ENCODE assay signal across 31 cellular contexts in the genomic region with DNA sequence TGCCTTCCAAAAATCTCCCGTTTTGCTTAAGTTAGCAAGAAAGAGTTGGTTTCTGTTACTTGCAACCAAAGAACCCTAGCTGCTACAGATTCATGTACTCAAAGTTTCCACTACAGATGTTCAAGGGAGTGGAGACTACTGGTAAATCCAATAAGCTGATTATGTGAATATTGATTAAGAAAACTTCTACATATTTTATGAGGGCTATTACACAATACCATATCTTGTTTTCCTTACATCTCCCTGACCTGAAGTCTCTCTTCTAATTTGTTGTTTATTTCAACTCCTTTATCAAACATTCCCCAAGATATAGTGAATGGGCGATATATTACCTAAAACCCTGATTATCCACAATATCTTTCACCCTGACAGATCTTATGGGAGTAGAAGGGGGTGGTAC.
"Had no signal": no experiment of that assay in that cellular context is flagged by ENCODE, and none has a peak within 500 bp of the region (broad histone marks: within the 10 kb centered on the region; RNA-seq: fewer than 3 reads in every experiment).

No MANE protein-coding gene starts in this region.

- FAIRE-seq: endometrium, endothelial cell of umbilical vein had no signal

- H3K27me3 Mint-ChIP-seq: activated naive CD4-positive, alpha-beta T cell treated with anti-CD3 and anti-CD28 coated beads, Interleukin-2, amount 50 U/mL, for 24 hours; T-cell had no signal

- H3K9me3 ChIP-seq: adrenal gland, body of pancreas, colonic mucosa, esophagus squamous epithelium, gastroesophageal sphincter, heart right ventricle had no signal

- H3K9me3 Mint-ChIP-seq: activated CD8-positive, alpha-beta T cell treated with anti-CD3 and anti-CD28 coated beads for 36 hours; activated naive CD4-positive, alpha-beta T cell treated with anti-CD3 and anti-CD28 coated beads for 36 hours; activated naive CD4-positive, alpha-beta T cell treated with anti-CD3 and anti-CD28 coated beads, Interleukin-2, amount 50 U/mL, for 24 hours; activated naive CD8-positive, alpha-beta T cell treated with anti-CD3 and anti-CD28 coated beads, Interleukin-2, amount 50 U/mL, for 24 hours; activated T-cell treated with anti-CD3 and anti-CD28 coated beads, Interleukin-2, amount 50 U/mL, for 4 hours; activated T-helper 2 cell treated with anti-CD3 and anti-CD28 coated beads, Interferon-gamma antibody, Interleukin-2, Interleukin-4, amounts not matched to agents 10 μg/mL and 5 μg/mL and 100 μg/mL, durations not matched to agents 14 hours and 24 hours and 36 hours; T-cell had no signal

- H3K36me3 Mint-ChIP-seq: activated naive CD4-positive, alpha-beta T cell treated with anti-CD3 and anti-CD28 coated beads, Interleukin-2, amount 50 U/mL, for 24 hours; activated naive CD8-positive, alpha-beta T cell treated with anti-CD3 and anti-CD28 coated beads for 36 hours; T-cell had no signal

- H3K36me3 ChIP-seq: adrenal gland, colonic mucosa, esophagus squamous epithelium, gastroesophageal sphincter, heart right ventricle had no signal

- H3K27ac ChIP-seq: adrenal gland, body of pancreas, colonic mucosa, epithelial cell of prostate, gastroesophageal sphincter, heart right ventricle had no signal

- H3K4me3 Mint-ChIP-seq: activated CD4-positive, alpha-beta T cell treated with anti-CD3 and anti-CD28 coated beads for 36 hours; activated CD8-positive, alpha-beta T cell treated with anti-CD3 and anti-CD28 coated beads for 36 hours; activated naive CD4-positive, alpha-beta T cell treated with anti-CD3 and anti-CD28 coated beads for 36 hours; activated naive CD4-positive, alpha-beta T cell treated with anti-CD3 and anti-CD28 coated beads, Interleukin-2, amount 50 U/mL, for 24 hours; activated naive CD8-positive, alpha-beta T cell treated with anti-CD3 and anti-CD28 coated beads for 36 hours; activated naive CD8-positive, alpha-beta T cell treated with anti-CD3 and anti-CD28 coated beads, Interleukin-2, amount 50 U/mL, for 24 hours; activated T-cell treated with anti-CD3 and anti-CD28 coated beads, Interleukin-2, amount 50 U/mL, for 4 hours; T-cell had no signal

- H3K4me1 ChIP-seq: adrenal gland, body of pancreas, colonic mucosa, gastroesophageal sphincter had no signal

- DNase-seq: activated CD4-positive, alpha-beta T cell treated with anti-CD3 and anti-CD28 coated beads for 36 hours; activated CD4-positive, alpha-beta T cell treated with anti-CD3 and anti-CD28 coated beads, Interleukin-2, amount 50 U/mL, for 1 hour; activated CD4-positive, alpha-beta T cell treated with anti-CD3 and anti-CD28 coated beads, Interleukin-2, amount 50 U/mL, for 48 hours; activated CD4-positive, CD25-positive, alpha-beta regulatory T cell; activated CD4-positive, CD25-positive, alpha-beta regulatory T cell treated with anti-CD3 and anti-CD28 coated beads, Interleukin-2, amount 50 U/mL, for 72 hours; activated CD8-positive, alpha-beta memory T cell treated with anti-CD3 and anti-CD28 coated beads for 24 hours; activated CD8-positive, alpha-beta T cell treated with anti-CD3 and anti-CD28 coated beads for 36 hours; activated effector memory CD4-positive, alpha-beta T cell treated with anti-CD3 and anti-CD28 coated beads, Interleukin-2, amount 50 U/mL, for 16 hours; activated naive CD4-positive, alpha-beta T cell treated with anti-CD3 and anti-CD28 coated beads for 36 hours; activated naive CD8-positive, alpha-beta T cell treated with anti-CD3 and anti-CD28 coated beads for 36 hours; activated naive CD8-positive, alpha-beta T cell treated with anti-CD3 and anti-CD28 coated beads, Interleukin-2, amount 50 U/mL, for 24 hours; activated T-cell treated with anti-CD3 and anti-CD28 coated beads, Interleukin-2, amount 50 U/mL, for 4 hours; adrenal gland; amygdala; aorta; body of pancreas; caudate nucleus; cerebellar nuclear complex; colonic mucosa; effector CD8-positive, alpha-beta T cell; esophagus squamous epithelium; foreskin melanocyte; heart right ventricle; T-cell; T-helper 2 cell had no signal

- H3K27ac Mint-ChIP-seq: activated CD4-positive, alpha-beta T cell treated with anti-CD3 and anti-CD28 coated beads for 36 hours; activated CD8-positive, alpha-beta T cell treated with anti-CD3 and anti-CD28 coated beads for 36 hours; activated naive CD4-positive, alpha-beta T cell treated with anti-CD3 and anti-CD28 coated beads for 36 hours; activated naive CD4-positive, alpha-beta T cell treated with anti-CD3 and anti-CD28 coated beads, Interleukin-2, amount 50 U/mL, for 24 hours; activated naive CD8-positive, alpha-beta T cell treated with anti-CD3 and anti-CD28 coated beads for 36 hours; activated naive CD8-positive, alpha-beta T cell treated with anti-CD3 and anti-CD28 coated beads, Interleukin-2, amount 50 U/mL, for 24 hours; activated T-helper 2 cell treated with anti-CD3 and anti-CD28 coated beads, Interferon-gamma antibody, Interleukin-2, Interleukin-4, amounts not matched to agents 10 μg/mL and 5 μg/mL and 100 μg/mL, durations not matched to agents 14 hours and 24 hours and 36 hours; T-cell had no signal

- H3K4me3 ChIP-seq: adrenal gland, body of pancreas, colonic mucosa, esophagus squamous epithelium, gastroesophageal sphincter, heart right ventricle had no signal

- ATAC-seq: activated CD8-positive, alpha-beta T cell treated with anti-CD3 and anti-CD28 coated beads for 36 hours; activated naive CD8-positive, alpha-beta T cell treated with anti-CD3 and anti-CD28 coated beads, Interleukin-2, amount 50 U/mL, for 24 hours; body of pancreas; gastroesophageal sphincter; heart right ventricle had no signal

- H3K27me3 ChIP-seq: adrenal gland, body of pancreas, colonic mucosa, esophagus squamous epithelium, gastroesophageal sphincter, heart right ventricle had no signal
